9 cellular contexts compared by ENCODE assay signal in the genomic region with DNA sequence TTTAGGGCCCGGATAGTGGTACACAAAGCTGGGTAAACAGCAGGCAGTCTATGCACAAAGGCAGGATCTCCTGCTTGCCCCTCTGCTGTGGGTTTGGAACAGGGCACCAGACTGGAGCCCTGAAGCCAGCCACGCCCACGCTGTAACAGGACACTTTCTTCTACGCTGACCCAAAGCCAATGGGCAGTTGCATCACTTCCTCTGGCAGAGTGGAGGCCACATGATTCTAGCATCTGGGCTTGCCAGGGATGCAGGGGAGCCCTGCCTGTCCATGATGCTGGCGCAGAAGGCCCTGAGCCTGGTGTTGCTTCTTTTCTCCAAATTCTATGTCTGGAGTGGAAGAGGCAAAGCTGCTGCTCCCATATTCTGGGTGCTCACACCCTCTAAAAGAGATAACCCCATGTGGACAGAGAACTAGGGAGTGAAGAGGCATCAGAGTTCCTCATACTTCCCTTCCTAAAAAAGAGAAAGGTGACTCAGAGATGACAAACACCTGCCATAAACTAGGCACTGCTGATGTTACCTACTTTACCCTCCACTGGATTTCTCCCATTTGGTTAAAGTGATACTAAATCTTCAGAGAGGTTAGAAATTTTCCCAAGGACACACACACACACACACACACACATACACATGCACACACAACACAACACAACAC.
A peak's percentile ranks its signal among the peaks of the same experiment; 100 is the strongest.
DNase-seq lines count a peak whose midpoint lies in the region; ATAC-seq, FAIRE-seq and TF ChIP-seq lines count a peak whose summit lies in the region.
"Had no signal": no experiment of that assay in that cellular context is flagged by ENCODE, and none has a peak within 500 bp of the region (broad histone marks: within the 10 kb centered on the region; RNA-seq: fewer than 3 reads in every experiment).

No MANE protein-coding gene starts in this region.

- H3K9me3 Mint-ChIP-seq in activated naive CD4-positive, alpha-beta T cell treated with anti-CD3 and anti-CD28 coated beads, Interleukin-2, amount 50 U/mL, for 72 hours, result peaks cover 0 to 4% of the 10 kb centered on the region in 2 donors
- H3K9me3 Mint-ChIP-seq: T-helper 1 cell treated with Interleukin-12 subunit alpha and Interleukin-12 subunit beta and Interleukin-4 antibody, amounts not matched to agents 30 μg/mL and 1 μg/mL, for 36 hours had no signal

- ATAC-seq in foreskin keratinocyte (peak; percentile 61), omental fat pad (ENCODE audit: low FRiP score) (peak; percentile 86), HG03565 (IDR thresholded peaks at IDR 0.05; ENCODE audit: unreplicated experiment) (no peak), GM18868 (IDR thresholded peaks at IDR 0.05; ENCODE audit: unreplicated experiment) (no peak)
- ATAC-seq in activated naive CD4-positive, alpha-beta T cell treated with anti-CD3 and anti-CD28 coated beads, Interleukin-2, amount 50 U/mL, for 72 hours, result no peak

- in situ Hi-C loops in GM13977 (cut with MboI; ENCODE audit: low pct_unique_long_range_greater_than_20kb, low sequenced_read_pairs, unreplicated experiment), result no loop called here

- DNase-seq in HTR-8/SVneo (ENCODE audit: insufficient read length, low spot score) (peak; percentile 83), SKM-1 treated with dmso at 0.1 percent for 144 hours (lab: John Stamatoyannopoulos, UW; ENCODE audit: unreplicated experiment) (peak; percentile 21), foreskin keratinocyte (peak; percentile 25 to 67), omental fat pad (ENCODE audit: low spot score) (peak; percentile 79), GM13977 (ENCODE audit: low spot score) (no peak)
- no peak for DNase-seq in activated naive CD4-positive, alpha-beta T cell treated with anti-CD3 and anti-CD28 coated beads, Interleukin-2, amount 50 U/mL, for 72 hours (ENCODE audit: low spot score in 2 of 2)

- H3K36me3 Mint-ChIP-seq in activated naive CD4-positive, alpha-beta T cell treated with anti-CD3 and anti-CD28 coated beads, Interleukin-2, amount 50 U/mL, for 72 hours, result no peaks in the 10 kb centered on the region

- no peaks in the 10 kb centered on the region for H3K27me3 ChIP-seq in foreskin keratinocyte

- FAIRE-seq in HTR-8/SVneo (lab: Jason Lieb, UNC), result peak; percentile 84

- H3K4me1 ChIP-seq in foreskin keratinocyte, result peaks cover 22% of the 10 kb centered on the region

- H3K27ac ChIP-seq in foreskin keratinocyte, result peak overlapping the region; percentile 18

- TF ChIP-seq CTCF in foreskin keratinocyte (conservative IDR thresholded peaks at IDR 0.05) (no peak), omental fat pad (IDR thresholded peaks at IDR 0.05) (no peak), GM13977 (IDR thresholded peaks at IDR 0.05; ENCODE audit: extremely low read depth, insufficient read depth, missing control alignments) (no peak)

- no peak overlapping the region for H3K27ac Mint-ChIP-seq in activated naive CD4-positive, alpha-beta T cell treated with anti-CD3 and anti-CD28 coated beads, Interleukin-2, amount 50 U/mL, for 72 hours
- H3K27ac Mint-ChIP-seq: T-helper 1 cell treated with Interleukin-12 subunit alpha and Interleukin-12 subunit beta and Interleukin-4 antibody, amounts not matched to agents 30 μg/mL and 1 μg/mL, for 36 hours had no signal

Comparison
In these comparisons a context has a peak if more than half of its experiments do, and no peak if none do; other contexts are left out.
1. DNase-seq: peak in HTR-8/SVneo (single experiment), SKM-1 treated with dmso at 0.1 percent for 144 hours (single experiment), foreskin keratinocyte (2 of 2) and omental fat pad (single experiment); none in GM13977 (single experiment) and activated naive CD4-positive, alpha-beta T cell treated with anti-CD3 and anti-CD28 coated beads, Interleukin-2, amount 50 U/mL, for 72 hours (0 of 2).
2. ATAC-seq: peak in foreskin keratinocyte (single experiment) and omental fat pad (single experiment); none in HG03565 (single experiment), activated naive CD4-positive, alpha-beta T cell treated with anti-CD3 and anti-CD28 coated beads, Interleukin-2, amount 50 U/mL, for 72 hours (0 of 2) and GM18868 (single experiment).